Comparison of ENCODE assay signal across 18 cellular contexts in the genomic region with DNA sequence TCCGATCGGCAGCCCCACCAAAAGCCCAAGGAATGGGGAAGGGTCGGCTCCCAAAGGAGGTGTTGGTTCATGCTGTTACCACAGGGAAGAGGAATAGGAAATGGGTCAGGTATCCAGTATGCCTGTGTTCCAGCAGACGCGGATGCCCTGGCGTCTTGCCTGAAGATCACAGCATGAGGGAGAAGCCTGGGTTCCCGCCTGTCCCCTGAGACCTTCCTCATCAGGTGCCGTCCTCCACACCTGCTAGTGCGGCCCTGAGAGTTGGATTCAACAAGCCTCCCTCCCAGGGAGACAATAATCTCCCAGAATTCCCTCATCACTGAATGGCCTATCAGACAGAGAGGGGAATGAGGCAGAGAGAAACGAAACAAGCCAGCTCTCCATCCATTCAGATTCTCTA.
"Had no signal": no experiment of that assay in that cellular context is flagged by ENCODE, and none has a peak within 500 bp of the region (broad histone marks: within the 10 kb centered on the region; RNA-seq: fewer than 3 reads in every experiment).

No MANE protein-coding gene starts in this region.

- H3K4me1 ChIP-seq: right lobe of liver, tibial nerve, uterus had no signal

- H3K4me3 Mint-ChIP-seq: activated CD4-positive, alpha-beta memory T cell treated with anti-CD3 and anti-CD28 coated beads, Interleukin-2, amount 10 ng/mL, durations not matched to agents 7 days and 5 days; activated CD4-positive, alpha-beta T cell treated with anti-CD3 and anti-CD28 coated beads for 36 hours; activated CD8-positive, alpha-beta memory T cell treated with anti-CD3 and anti-CD28 coated beads, Interleukin-2, amount 10 ng/mL, durations not matched to agents 7 days and 5 days; activated naive CD8-positive, alpha-beta T cell; naive thymus-derived CD4-positive, alpha-beta T cell; stimulated activated naive CD8-positive, alpha-beta T cell treated with anti-CD3 and anti-CD28 coated beads, Interleukin-15, Interleukin-2, amounts not matched to agents 100 ng/mL and 50 ng/mL, for 24 hours had no signal

- DNase-seq: activated CD4-positive, alpha-beta memory T cell treated with anti-CD3 and anti-CD28 coated beads, Interleukin-2, amount 10 ng/mL, durations not matched to agents 7 days and 5 days; activated CD4-positive, alpha-beta T cell treated with anti-CD3 and anti-CD28 coated beads for 36 hours; activated CD8-positive, alpha-beta memory T cell treated with anti-CD3 and anti-CD28 coated beads, Interleukin-2, amount 10 ng/mL, durations not matched to agents 7 days and 5 days; amniotic stem cell; dermis blood vessel endothelial cell; effector memory CD4-positive, alpha-beta T cell; mesendoderm; naive thymus-derived CD4-positive, alpha-beta T cell; ovary; right lobe of liver; small intestine; stimulated activated CD4-positive, alpha-beta T cell treated with anti-CD3 and anti-CD28 coated beads, Interleukin-15, amount 100 ng/mL, for 24 hours; stimulated activated CD4-positive, alpha-beta T cell treated with anti-CD3 and anti-CD28 coated beads, Interleukin-2, amount 100 ng/mL, for 48 hours; uterus had no signal

- H3K27ac ChIP-seq: cardiac muscle cell, ovary, right lobe of liver, tibial nerve, uterus had no signal

- H3K4me3 ChIP-seq: cardiac muscle cell, ovary, right lobe of liver, tibial nerve, uterus had no signal

- H3K36me3 Mint-ChIP-seq: activated CD8-positive, alpha-beta memory T cell treated with anti-CD3 and anti-CD28 coated beads, Interleukin-2, amount 10 ng/mL, durations not matched to agents 7 days and 5 days; activated naive CD8-positive, alpha-beta T cell had no signal

- H3K9me3 ChIP-seq: ovary, right lobe of liver, uterus had no signal

- H3K36me3 ChIP-seq: cardiac muscle cell, ovary, right lobe of liver, tibial nerve, uterus had no signal

- H3K27me3 Mint-ChIP-seq: activated CD4-positive, alpha-beta memory T cell treated with anti-CD3 and anti-CD28 coated beads, Interleukin-2, amount 10 ng/mL, durations not matched to agents 7 days and 5 days; activated CD8-positive, alpha-beta memory T cell treated with anti-CD3 and anti-CD28 coated beads, Interleukin-2, amount 10 ng/mL, durations not matched to agents 7 days and 5 days had no signal

- H3K27me3 ChIP-seq: ovary, right lobe of liver, tibial nerve, uterus had no signal

- H3K9me3 Mint-ChIP-seq: activated CD4-positive, alpha-beta memory T cell treated with anti-CD3 and anti-CD28 coated beads, Interleukin-2, amount 10 ng/mL, durations not matched to agents 7 days and 5 days had no signal

- H3K4me1 Mint-ChIP-seq: activated CD4-positive, alpha-beta memory T cell treated with anti-CD3 and anti-CD28 coated beads, Interleukin-2, amount 10 ng/mL, durations not matched to agents 7 days and 5 days; activated CD4-positive, alpha-beta T cell treated with anti-CD3 and anti-CD28 coated beads for 36 hours; activated CD8-positive, alpha-beta memory T cell treated with anti-CD3 and anti-CD28 coated beads, Interleukin-2, amount 10 ng/mL, durations not matched to agents 7 days and 5 days; naive thymus-derived CD4-positive, alpha-beta T cell had no signal

- H3K27ac Mint-ChIP-seq: activated CD4-positive, alpha-beta memory T cell treated with anti-CD3 and anti-CD28 coated beads, Interleukin-2, amount 10 ng/mL, durations not matched to agents 7 days and 5 days; activated CD4-positive, alpha-beta T cell treated with anti-CD3 and anti-CD28 coated beads for 36 hours; activated CD8-positive, alpha-beta memory T cell treated with anti-CD3 and anti-CD28 coated beads, Interleukin-2, amount 10 ng/mL, durations not matched to agents 7 days and 5 days; activated naive CD8-positive, alpha-beta T cell; naive thymus-derived CD4-positive, alpha-beta T cell; stimulated activated naive CD8-positive, alpha-beta T cell treated with anti-CD3 and anti-CD28 coated beads, Interleukin-15, Interleukin-2, amounts not matched to agents 100 ng/mL and 50 ng/mL, for 24 hours had no signal
